In the genomic region with DNA sequence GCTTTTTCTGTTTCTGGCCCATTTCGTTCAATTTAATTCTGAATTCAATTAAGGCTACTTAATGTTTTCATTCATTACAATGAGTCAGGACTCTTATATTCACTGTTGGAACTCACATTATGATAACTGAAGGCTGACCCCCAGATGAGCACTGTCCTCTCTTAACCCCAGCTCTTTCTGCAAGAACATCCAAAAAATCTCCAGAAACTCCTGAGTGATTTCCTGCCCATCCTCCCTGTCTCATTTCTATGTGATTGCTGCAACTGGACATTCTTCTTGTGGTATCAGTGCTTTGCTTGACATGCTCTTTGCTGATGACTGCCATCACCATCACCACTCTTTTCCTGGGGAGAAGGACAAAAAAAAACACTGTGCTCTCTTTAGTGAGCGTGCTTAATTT, we compare ENCODE assay signal across 25 cellular contexts.
A peak's percentile ranks its signal among the peaks of the same experiment; 100 is the strongest.
DNase-seq lines count a peak whose midpoint lies in the region; FAIRE-seq and TF ChIP-seq lines count a peak whose summit lies in the region.
"Had no signal": no experiment of that assay in that cellular context is flagged by ENCODE, and none has a peak within 500 bp of the region (broad histone marks: within the 10 kb centered on the region; RNA-seq: fewer than 3 reads in every experiment).

No MANE protein-coding gene starts in this region.

- DNase-seq in AG04449 (ENCODE audit: low read depth, low spot score) (peak; percentile 72), GM03348 (ENCODE audit: low spot score) (peak; percentile 60), adipocyte (ENCODE audit: low read depth) (no peak), fibroblast of peridontal ligament (ENCODE audit: extremely low read depth) (peak; percentile 21), small intestine (no peak), HK-2 (ENCODE audit: unreplicated experiment) (no peak), NCI-H82 (lab: John Stamatoyannopoulos, UW) (no peak)
- no peak for DNase-seq in stimulated activated CD4-positive, alpha-beta T cell treated with anti-CD3 and anti-CD28 coated beads, Interleukin-4, amount 100 ng/mL, for 4 hours
- DNase-seq: activated CD8-positive, alpha-beta T cell treated with anti-CD3 and anti-CD28 coated beads, Interleukin-2, amount 10 ng/mL, durations not matched to agents 7 days and 5 days; anterior cingulate cortex; BE2C; central memory CD4-positive, alpha-beta T cell; DMS153; left lung; mesenchymal stem cell; NCI-H1048; NCI-H2107; ovary; SHP77; stimulated activated CD4-positive, alpha-beta T cell treated with anti-CD3 and anti-CD28 coated beads, Interleukin-1b, Interleukin-23, amount 100 ng/mL, for 48 hours; stimulated activated naive CD8-positive, alpha-beta T cell treated with anti-CD3 and anti-CD28 coated beads, Interleukin-15, Interleukin-2, amounts not matched to agents 100 U/mL and 50 U/mL, for 24 hours had no signal

- H3K4me1 ChIP-seq in adipocyte (ENCODE audit: control insufficient read depth, insufficient read depth, low read length) (peaks cover 13% of the 10 kb centered on the region), small intestine (ENCODE audit: control insufficient read depth in 2 of 2, insufficient read depth in 1 of 2, low read depth in 1 of 2, low read length in 1 of 2) (peaks cover 0 to 4% of the 10 kb centered on the region in 2 donors)
- H3K4me1 ChIP-seq: left lung had no signal

- CTCF ChIA-PET in AG04449 (lab: Yijun Ruan, JAX) = no interaction called here

- H3K36me3 ChIP-seq in adipocyte (ENCODE audit: control insufficient read depth, insufficient read depth, low read length, severe bottlenecking) (no peaks in the 10 kb centered on the region), small intestine (ENCODE audit: control insufficient read depth in 2 of 2, insufficient read depth in 2 of 2, low read length in 2 of 2) (no peaks in the 10 kb centered on the region)
- H3K36me3 ChIP-seq: BE2C, left lung, ovary, thoracic aorta had no signal

- FAIRE-seq in small intestine (lab: Jason Lieb, UNC) = no peak
- FAIRE-seq: A204.1, islet of Langerhans had no signal

- no peak overlapping the region for H3K9ac ChIP-seq in adipocyte (ENCODE audit: low read length)

- 77 to 85% (median 82%) methylated on average over 2 of the region's 2 CpGs for WGBS in small intestine, 3 donors

- H3K9me3 ChIP-seq in adipocyte (ENCODE audit: control insufficient read depth, low read length) = no peaks in the 10 kb centered on the region
- no peaks in the 10 kb centered on the region for H3K9me3 ChIP-seq in small intestine (ENCODE audit: control insufficient read depth, low read depth)
- H3K9me3 ChIP-seq: BE2C, left lung, ovary, thoracic aorta had no signal

- TF ChIP-seq CTCF in AG04449 (IDR thresholded peaks at IDR 0.05; ENCODE audit: insufficient read depth, low read length, missing control alignments) = no peak

- H3K27me3 ChIP-seq in adipocyte (replicated peaks; ENCODE audit: control insufficient read depth, insufficient read depth, low read length) (no peaks in the 10 kb centered on the region), small intestine (ENCODE audit: control insufficient read depth in 2 of 2, insufficient read depth in 2 of 2, low read length in 2 of 2) (no peaks in the 10 kb centered on the region)
- H3K27me3 ChIP-seq: BE2C, left lung, ovary had no signal

- POLR2A ChIA-PET in AG04449 (lab: Yijun Ruan, JAX) = interaction anchor here (1.3 kb wide), 1 partner anchor 239 kb away, joined by 3 read pairs; no protein-coding TSS in a partner anchor

- no peak overlapping the region for H3K27ac ChIP-seq in small intestine (ENCODE audit: low read depth in 1 of 2, low read length in 1 of 2)
- H3K27ac ChIP-seq: left lung, ovary, thoracic aorta had no signal

- H3K4me3 ChIP-seq in AG04449 (ENCODE audit: low read depth, low read length) (no peak overlapping the region), adipocyte (ENCODE audit: low read length) (peak overlapping the region; percentile 35), small intestine (ENCODE audit: low read depth in 1 of 2, low read length in 2 of 2) (no peak overlapping the region)
- H3K4me3 ChIP-seq: left lung, ovary, smooth muscle cell, thoracic aorta had no signal

Comparison
In these comparisons a context has a peak if more than half of its experiments do, and no peak if none do; other contexts are left out.
1. DNase-seq: peak in AG04449 (single experiment), GM03348 (single experiment) and fibroblast of peridontal ligament (single experiment); none in adipocyte (single experiment), small intestine (single experiment), HK-2 (single experiment), NCI-H82 (single experiment) and stimulated activated CD4-positive, alpha-beta T cell treated with anti-CD3 and anti-CD28 coated beads, Interleukin-4, amount 100 ng/mL, for 4 hours (0 of 2).